24 cellular contexts compared by ENCODE assay signal in genomic region chr5:178058321-178059012, GRCh38. TPM values are rescaled to one million over a fixed set of nuclear protein-coding genes. Genes with fewer than 3 reads are reported as not detected.
A peak's percentile ranks its signal among the peaks of the same experiment; 100 is the strongest.
DNase-seq lines count a peak whose midpoint lies in the region; ATAC-seq and TF ChIP-seq lines count a peak whose summit lies in the region.
"Had no signal": no experiment of that assay in that cellular context is flagged by ENCODE, and none has a peak within 500 bp of the region (broad histone marks: within the 10 kb centered on the region; RNA-seq: fewer than 3 reads in every experiment).

No MANE protein-coding gene starts in this region.

- no peak for ATAC-seq in RWPE2 (ENCODE audit: low read depth)
- ATAC-seq: activated T-cell treated with anti-CD3 and anti-CD28 coated beads, Interleukin-2, amount 50 U/mL, for 72 hours; foreskin keratinocyte; naive thymus-derived CD4-positive, alpha-beta T cell; right lobe of liver had no signal

- no peaks in the 10 kb centered on the region for H3K79me2 ChIP-seq in GM23248 (ENCODE audit: insufficient read depth)
- H3K79me2 ChIP-seq: parathyroid adenoma had no signal

- POLR2A ChIA-PET in HEK293 (lab: Yijun Ruan, JAX) = no interaction called here
- POLR2A ChIA-PET in CD8-positive, alpha-beta memory T cell (lab: Charles Lee) = no interaction called here

- H3K27me3 Mint-ChIP-seq in CD8-positive, alpha-beta memory T cell = peaks cover 4 to 16% of the 10 kb centered on the region in 2 donors
- H3K27me3 Mint-ChIP-seq: memory B cell had no signal

- H3K27ac Mint-ChIP-seq in CD8-positive, alpha-beta memory T cell = no peak overlapping the region
- H3K27ac Mint-ChIP-seq: activated naive CD4-positive, alpha-beta T cell treated with anti-CD3 and anti-CD28 coated beads, Interleukin-2, amount 10 ng/mL, durations not matched to agents 7 days and 5 days; activated T-cell treated with anti-CD3 and anti-CD28 coated beads, Interleukin-2, amount 50 U/mL, for 72 hours; memory B cell; naive thymus-derived CD4-positive, alpha-beta T cell had no signal

- no peaks in the 10 kb centered on the region for H3K36me3 ChIP-seq in HEK293 (ENCODE audit: control insufficient read depth in 2 of 2, insufficient read depth in 1 of 2, low read length in 2 of 2)
- no peaks in the 10 kb centered on the region for H3K36me3 ChIP-seq in RWPE2 (ENCODE audit: low read depth)
- no peaks in the 10 kb centered on the region for H3K36me3 ChIP-seq in GM23248 (ENCODE audit: low read depth)
- H3K36me3 ChIP-seq in CD8-positive, alpha-beta memory T cell (ENCODE audit: insufficient read depth, low read length) = no peaks in the 10 kb centered on the region
- H3K36me3 ChIP-seq: BLaER1, right lobe of liver had no signal

- no peaks in the 10 kb centered on the region for H4K20me1 ChIP-seq in GM23248 (ENCODE audit: insufficient read depth)
- H4K20me1 ChIP-seq: BLaER1 had no signal

- H2AFZ ChIP-seq in GM23248 = no peak overlapping the region
- H2AFZ ChIP-seq: parathyroid adenoma had no signal

- H3K9me3 ChIP-seq in HEK293 (ENCODE audit: control insufficient read depth, insufficient read depth, low read depth, low read length) (no peaks in the 10 kb centered on the region), RWPE2 (ENCODE audit: severe bottlenecking) (no peaks in the 10 kb centered on the region), GM23248 (ENCODE audit: low read depth) (no peaks in the 10 kb centered on the region)
- H3K9me3 ChIP-seq in CD8-positive, alpha-beta memory T cell (ENCODE audit: low read length) = no peaks in the 10 kb centered on the region
- H3K9me3 ChIP-seq: BLaER1, right lobe of liver had no signal

- no peak overlapping the region for H3K4me2 ChIP-seq in GM23248 (ENCODE audit: unreplicated experiment)
- H3K4me2 ChIP-seq: BLaER1 had no signal

- H3K9me2 ChIP-seq in GM23248 (ENCODE audit: insufficient read depth) = no peaks in the 10 kb centered on the region

- CTCF ChIA-PET in HEK293 (lab: Yijun Ruan, JAX) = interaction anchor here (1.3 kb wide), 1 partner anchor 124 kb away, joined by 3 read pairs; no protein-coding TSS in a partner anchor
- CTCF ChIA-PET in CD8-positive, alpha-beta memory T cell (lab: Charles Lee) = no interaction called here

- H3F3A ChIP-seq in GM23248 (ENCODE audit: insufficient read depth) = no peaks in the 10 kb centered on the region

- TF ChIP-seq CTCF in HEK293 (tag by site-specific recombination; IDR thresholded peaks at IDR 0.05) (no peak), RWPE2 (IDR thresholded peaks at IDR 0.05; ENCODE audit: poor library complexity, severe bottlenecking) (no peak), GM20000 (IDR thresholded peaks at IDR 0.05; ENCODE audit: extremely low read depth, missing control alignments) (no peak)

- in situ Hi-C loops in GM23248 (cut with MboI) = no loop called here

- 57 to 60% methylated on average over 7 of the region's 7 CpGs for WGBS in GM23248 (ENCODE audit: low coverage in 1 of 2, low lambda C conversion rate in 2 of 2, missing lambda C conversion rate in 2 of 2), 2 experiments

- no peak overlapping the region for H3K4me3 Mint-ChIP-seq in CD8-positive, alpha-beta memory T cell
- H3K4me3 Mint-ChIP-seq: activated naive CD4-positive, alpha-beta T cell treated with anti-CD3 and anti-CD28 coated beads, Interleukin-2, amount 10 ng/mL, durations not matched to agents 7 days and 5 days; activated T-cell treated with anti-CD3 and anti-CD28 coated beads, Interleukin-2, amount 50 U/mL, for 72 hours; memory B cell; naive thymus-derived CD4-positive, alpha-beta T cell had no signal

- no peaks in the 10 kb centered on the region for H3K36me3 Mint-ChIP-seq in CD8-positive, alpha-beta memory T cell
- H3K36me3 Mint-ChIP-seq: activated naive CD4-positive, alpha-beta T cell treated with anti-CD3 and anti-CD28 coated beads, Interleukin-2, amount 10 ng/mL, durations not matched to agents 7 days and 5 days had no signal

- no peak overlapping the region for H3K9ac ChIP-seq in GM23248
- H3K9ac ChIP-seq: BLaER1, parathyroid adenoma had no signal

- H3K4me1 ChIP-seq in HEK293 (ENCODE audit: control insufficient read depth, insufficient read depth, low read length) (no peaks in the 10 kb centered on the region), RWPE2 (ENCODE audit: insufficient read depth, poor library complexity, severe bottlenecking) (no peaks in the 10 kb centered on the region), GM23248 (ENCODE audit: insufficient read depth) (no peaks in the 10 kb centered on the region)
- no peaks in the 10 kb centered on the region for H3K4me1 ChIP-seq in CD8-positive, alpha-beta memory T cell (ENCODE audit: insufficient read depth, low read length)
- H3K4me1 ChIP-seq: foreskin keratinocyte, parathyroid adenoma, right lobe of liver had no signal

- H3K4me3 ChIP-seq in HEK293 (ENCODE audit: low read depth, low read length) (no peak overlapping the region), RWPE2 (ENCODE audit: severe bottlenecking) (no peak overlapping the region), GM23248 (no peak overlapping the region)
- no peak overlapping the region for H3K4me3 ChIP-seq in CD8-positive, alpha-beta memory T cell (ENCODE audit: low read length)
- H3K4me3 ChIP-seq: BLaER1, right lobe of liver had no signal

- H3K27me3 ChIP-seq in RWPE2 (ENCODE audit: insufficient read depth, poor library complexity, severe bottlenecking) (no peaks in the 10 kb centered on the region), GM23248 (replicated peaks; ENCODE audit: insufficient read depth) (peaks cover 23% of the 10 kb centered on the region)
- H3K27me3 ChIP-seq in CD8-positive, alpha-beta memory T cell (ENCODE audit: insufficient read depth, low read length, poor library complexity, severe bottlenecking) = peaks cover 2% of the 10 kb centered on the region
- H3K27me3 ChIP-seq: BLaER1, right lobe of liver had no signal

- H3K27ac ChIP-seq in HEK293 (ENCODE audit: extremely low read depth, low read depth, low read length) (no peak overlapping the region), RWPE2 (ENCODE audit: poor library complexity, severe bottlenecking) (no peak overlapping the region), GM23248 (no peak overlapping the region)
- H3K27ac ChIP-seq in CD8-positive, alpha-beta memory T cell (ENCODE audit: low read depth, low read length) = no peak overlapping the region
- H3K27ac ChIP-seq: BLaER1, foreskin keratinocyte, parathyroid adenoma, right lobe of liver had no signal

- H3K9me3 Mint-ChIP-seq in CD8-positive, alpha-beta memory T cell = no peaks in the 10 kb centered on the region
- H3K9me3 Mint-ChIP-seq: activated naive CD4-positive, alpha-beta T cell treated with anti-CD3 and anti-CD28 coated beads, Interleukin-2, amount 10 ng/mL, durations not matched to agents 7 days and 5 days; activated T-cell treated with anti-CD3 and anti-CD28 coated beads, Interleukin-2, amount 50 U/mL, for 72 hours; memory B cell; naive thymus-derived CD4-positive, alpha-beta T cell had no signal

- peaks cover 3 to 4% (median 3%) of the 10 kb centered on the region in 3 donors for H3K4me1 Mint-ChIP-seq in CD8-positive, alpha-beta memory T cell

- peak; percentile 82 for DNase-seq in COLO668 (lab: John Stamatoyannopoulos, UW; ENCODE audit: unreplicated experiment)
- DNase-seq in NCI-H2171 (lab: John Stamatoyannopoulos, UW) = peak; percentile 6
- peak; percentile 25 for DNase-seq in RWPE2 (ENCODE audit: low spot score)
- no peak for DNase-seq in GM23248
- DNase-seq in CD8-positive, alpha-beta memory T cell = no peak
- no peak for DNase-seq in NOMO-1 treated with DMSO at 0.1 percent for 48 hours (lab: John Stamatoyannopoulos, UW; ENCODE audit: unreplicated experiment)
- DNase-seq in GM20000 (ENCODE audit: low spot score) = no peak
- DNase-seq: activated CD4-positive, alpha-beta T cell treated with anti-CD3 and anti-CD28 coated beads for 1 hour; activated naive CD4-positive, alpha-beta T cell treated with anti-CD3 and anti-CD28 coated beads, Interleukin-2, amount 10 ng/mL, durations not matched to agents 7 days and 5 days; activated T-cell treated with anti-CD3 and anti-CD28 coated beads, Interleukin-2, amount 50 U/mL, for 72 hours; caudate nucleus; erythroblast; foreskin keratinocyte; GF-D8; hippocampal formation; naive thymus-derived CD4-positive, alpha-beta T cell; NCI-H446 treated with DMSO at 0.1 percent for 48 hours; right lobe of liver; Right ventricle myocardium superior; stimulated activated CD4-positive, alpha-beta T cell treated with anti-CD3 and anti-CD28 coated beads, Interleukin-15, amount 100 ng/mL, for 24 hours had no signal

TF ChIP-seq in HEK293, 187 proteins besides CTCF, POLR2A, EP300 and RAD21 (continues in another document):
- TF ChIP-seq, protein P1, sequence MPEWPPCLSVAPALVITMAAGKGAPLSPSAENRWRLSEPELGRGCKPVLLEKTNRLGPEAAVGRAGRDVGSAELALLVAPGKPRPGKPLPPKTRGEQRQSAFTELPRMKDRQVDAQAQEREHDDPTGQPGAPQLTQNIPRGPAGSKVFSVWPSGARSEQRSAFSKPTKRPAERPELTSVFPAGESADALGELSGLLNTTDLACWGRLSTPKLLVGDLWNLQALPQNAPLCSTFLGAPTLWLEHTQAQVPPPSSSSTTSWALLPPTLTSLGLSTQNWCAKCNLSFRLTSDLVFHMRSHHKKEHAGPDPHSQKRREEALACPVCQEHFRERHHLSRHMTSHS (tag by site-specific recombination; IDR thresholded peaks at IDR 0.05) = no peak

RNA-seq across cellular contexts. Expression of gene N4BP3, which starts 54.9 kb away (rescaled TPM):
- total RNA-seq in GM23248 (2014; rRNA removed; shearing (Covaris generic)) = 0.32 and 0.38 TPM in 2 replicates
- polyA plus RNA-seq in GM23248 (2016; fragmentation: Nextera tagmentation; extraction: Ambion mirVana) = 0.09 and 0.16 TPM in 2 replicates
- total RNA-seq in CD8-positive, alpha-beta memory T cell = 1 to 10 TPM; 5.2 to 5.3 TPM
- polyA plus RNA-seq in CD8-positive, alpha-beta memory T cell = 1.7 TPM

Comparison
In these comparisons a context has a peak if more than half of its experiments do, and no peak if none do; other contexts are left out.
1. DNase-seq: peak in COLO668 (single experiment), NCI-H2171 (single experiment) and RWPE2 (single experiment); none in GM23248 (single experiment), CD8-positive, alpha-beta memory T cell (0 of 5), NOMO-1 treated with DMSO at 0.1 percent for 48 hours (single experiment) and GM20000 (single experiment).